ENCODE assay signal across 11 cellular contexts in genomic region chr11:8685306-8685705, GRCh38. TPM values are rescaled to one million over a fixed set of nuclear protein-coding genes. Genes with fewer than 3 reads are reported as not detected.
DNase-seq lines count a peak whose midpoint lies in the region; ATAC-seq and TF ChIP-seq lines count a peak whose summit lies in the region.
"Had no signal": no experiment of that assay in that cellular context is flagged by ENCODE, and none has a peak within 500 bp of the region (broad histone marks: within the 10 kb centered on the region; RNA-seq: fewer than 3 reads in every experiment).

No MANE protein-coding gene starts in this region.

- peaks cover 63% of the 10 kb centered on the region for H3K4me1 ChIP-seq in OCI-LY1 (ENCODE audit: insufficient read depth, low read length, severe bottlenecking)

- DNase-seq in activated CD8-positive, alpha-beta memory T cell treated with anti-CD3 and anti-CD28 coated beads for 24 hours, result peak; percentile 59
- no peak for DNase-seq in activated CD8-positive, alpha-beta memory T cell treated with anti-CD3 and anti-CD28 coated beads, Interleukin-2, amount 50 U/mL, for 48 hours
- no peak for DNase-seq in central memory CD8-positive, alpha-beta T cell (ENCODE audit: low spot score in 2 of 2)
- DNase-seq in progenitor cell of endocrine pancreas (ENCODE audit: low spot score, unreplicated experiment), result no peak
- DNase-seq in NCI-H1694 treated with DMSO at 0.1 percent for 48 hours (lab: John Stamatoyannopoulos, UW), result no peak
- DNase-seq in stimulated activated CD8-positive, alpha-beta memory T cell treated with anti-CD3 and anti-CD28 coated beads, Interleukin-4, amount 100 ng/mL, for 48 hours, result no peak
- DNase-seq: NCI-H1694, pancreas had no signal

- peaks cover 69% of the 10 kb centered on the region for H3K4me1 Mint-ChIP-seq in central memory CD8-positive, alpha-beta T cell
- peaks cover 39% of the 10 kb centered on the region for H3K4me1 Mint-ChIP-seq in progenitor cell of endocrine pancreas (ENCODE audit: low read depth)

- peak overlapping the region; percentile 91 for H3K4me2 ChIP-seq in OCI-LY1 (ENCODE audit: low read length)

- ATAC-seq in central memory CD8-positive, alpha-beta T cell (replicated peaks; ENCODE audit: extremely low read depth, poor library complexity, severe bottlenecking), result no peak
- ATAC-seq in HG03432 (IDR thresholded peaks at IDR 0.05; ENCODE audit: unreplicated experiment), result no peak
- ATAC-seq: pancreas had no signal

- peak overlapping the region; percentile 79 for H3K4me3 ChIP-seq in OCI-LY1 (ENCODE audit: low read depth, low read length, poor library complexity, severe bottlenecking)
- H3K4me3 ChIP-seq: pancreas had no signal

- TF ChIP-seq CTCF in OCI-LY1 (IDR thresholded peaks at IDR 0.05; ENCODE audit: low read length) (no peak), progenitor cell of endocrine pancreas (IDR thresholded peaks at IDR 0.05; ENCODE audit: unreplicated experiment) (no peak)

- H3F3A ChIP-seq in OCI-LY1 (ENCODE audit: insufficient read depth, low read length), result peaks cover 22% of the 10 kb centered on the region; the same call in 1 of the 2 replicates

- H3K9me2 ChIP-seq in OCI-LY1 (ENCODE audit: low read depth, low read length), result no peaks in the 10 kb centered on the region

- no peaks in the 10 kb centered on the region for H3K9me3 ChIP-seq in OCI-LY1 (ENCODE audit: low read length)
- H3K9me3 ChIP-seq: pancreas had no signal

- peaks cover 66% of the 10 kb centered on the region for H3K36me3 Mint-ChIP-seq in central memory CD8-positive, alpha-beta T cell (ENCODE audit: insufficient read depth)
- H3K36me3 Mint-ChIP-seq in progenitor cell of endocrine pancreas (ENCODE audit: insufficient read depth), result peaks cover 33% of the 10 kb centered on the region

- peak overlapping the region; percentile 96 for H3K27ac Mint-ChIP-seq in central memory CD8-positive, alpha-beta T cell (ENCODE audit: low read depth)
- H3K27ac Mint-ChIP-seq in progenitor cell of endocrine pancreas, result peak overlapping the region; percentile 97
- H3K27ac Mint-ChIP-seq: dendritic cell treated with granulocyte-macrophage colony-stimulating factor and Interleukin-4, amounts not matched to agents 40 ng/mL and 50 ng/mL, for 4 days had no signal

- peaks cover 7% of the 10 kb centered on the region for H3K9me3 Mint-ChIP-seq in central memory CD8-positive, alpha-beta T cell
- peaks cover 4% of the 10 kb centered on the region for H3K9me3 Mint-ChIP-seq in progenitor cell of endocrine pancreas (ENCODE audit: low read depth)
- H3K9me3 Mint-ChIP-seq: dendritic cell treated with granulocyte-macrophage colony-stimulating factor and Interleukin-4, amounts not matched to agents 40 ng/mL and 50 ng/mL, for 4 days had no signal

- peaks cover 52% of the 10 kb centered on the region for H3K36me3 ChIP-seq in OCI-LY1 (ENCODE audit: insufficient read depth, low read length)

- H3K27me3 Mint-ChIP-seq in central memory CD8-positive, alpha-beta T cell, result no peaks in the 10 kb centered on the region
- no peaks in the 10 kb centered on the region for H3K27me3 Mint-ChIP-seq in progenitor cell of endocrine pancreas
- H3K27me3 Mint-ChIP-seq: dendritic cell treated with granulocyte-macrophage colony-stimulating factor and Interleukin-4, amounts not matched to agents 40 ng/mL and 50 ng/mL, for 4 days had no signal

- H3K79me2 ChIP-seq in OCI-LY1 (ENCODE audit: insufficient read depth, low read length), result peaks cover 17% of the 10 kb centered on the region

- H3K27ac ChIP-seq in OCI-LY1 (ENCODE audit: low read depth, low read length, poor library complexity, severe bottlenecking), result peak overlapping the region; percentile 99
- H3K27ac ChIP-seq: pancreas had no signal

- no peak overlapping the region for H2AFZ ChIP-seq in OCI-LY1 (ENCODE audit: low read length)

- no peaks in the 10 kb centered on the region for H3K27me3 ChIP-seq in OCI-LY1 (ENCODE audit: insufficient read depth, low read length)
- H3K27me3 ChIP-seq: pancreas had no signal

- peak overlapping the region; percentile 90; the same call in 1 of the 2 replicates for H3K9ac ChIP-seq in OCI-LY1 (ENCODE audit: low read length)

- H3K4me3 Mint-ChIP-seq in central memory CD8-positive, alpha-beta T cell, result no peak overlapping the region
- H3K4me3 Mint-ChIP-seq in progenitor cell of endocrine pancreas (ENCODE audit: low read depth), result peak overlapping the region; percentile 58
- H3K4me3 Mint-ChIP-seq: dendritic cell treated with granulocyte-macrophage colony-stimulating factor and Interleukin-4, amounts not matched to agents 40 ng/mL and 50 ng/mL, for 4 days had no signal

- no peaks in the 10 kb centered on the region for H4K20me1 ChIP-seq in OCI-LY1 (ENCODE audit: insufficient read depth, low read length)

RNA-seq across cellular contexts. Expression of gene RPL27A, which starts 2.7 kb away (rescaled TPM):
- total RNA-seq in progenitor cell of endocrine pancreas, result 731 and 748 TPM in 2 replicates

RNA-seq across cellular contexts. Expression of gene TRIM66, which starts 2.8 kb away (rescaled TPM):
- 9.2 and 9.4 TPM in 2 replicates for total RNA-seq in progenitor cell of endocrine pancreas
